24 cellular contexts compared by ENCODE assay signal in the genomic region with DNA sequence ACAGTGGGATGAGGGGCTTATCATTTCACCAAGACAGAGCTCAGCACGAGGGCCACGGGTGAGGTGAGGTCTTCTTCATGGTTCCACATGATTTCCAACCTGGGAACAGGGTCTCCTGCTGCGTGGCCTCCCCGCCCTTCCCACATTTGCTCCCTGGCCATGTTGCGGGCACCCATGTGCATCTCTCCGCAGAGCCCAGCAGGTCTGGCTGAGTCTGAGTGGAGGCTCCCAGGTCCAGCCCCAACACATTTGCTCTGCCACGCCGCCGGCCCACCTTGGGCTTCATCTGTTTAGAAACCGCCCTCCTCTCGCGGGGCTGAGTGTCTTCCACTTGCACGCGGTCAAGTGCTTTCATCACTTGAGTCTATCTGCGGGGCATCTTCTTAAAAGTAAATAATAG. TPM values are rescaled to one million over a fixed set of nuclear protein-coding genes. Genes with fewer than 3 reads are reported as not detected.
DNase-seq lines count a peak whose midpoint lies in the region; ATAC-seq and TF ChIP-seq lines count a peak whose summit lies in the region.
"Had no signal": no experiment of that assay in that cellular context is flagged by ENCODE, and none has a peak within 500 bp of the region (broad histone marks: within the 10 kb centered on the region; RNA-seq: fewer than 3 reads in every experiment).

No MANE protein-coding gene starts in this region.

- H2AK5ac ChIP-seq in H9 (ENCODE audit: insufficient read length, low read length): no peak overlapping the region

- H2BK15ac ChIP-seq in H9 (ENCODE audit: low read depth, low read length): no peak overlapping the region

- WGBS in H9 (ENCODE audit: extremely low coverage, insufficient read length, low lambda C conversion rate): no CpG with 5 or more reads among the region's 15 CpGs
- WGBS in sigmoid colon, 2 donors: 90 to 96% methylated on average over 15 of the region's 15 CpGs

- intact Hi-C loops in lower lobe of right lung (cut with DNase I): no loop called here
- intact Hi-C loops in sigmoid colon (cut with DNase I): no loop called here

- no peak overlapping the region for H3K18ac ChIP-seq in H9 (ENCODE audit: insufficient read length, low read depth, low read length)

- no peak overlapping the region for H3K27ac ChIP-seq in H9 (ENCODE audit: insufficient read length, low read depth, low read length)
- H3K27ac ChIP-seq in lower lobe of right lung: no peak overlapping the region
- H3K27ac ChIP-seq in sigmoid colon: no peak overlapping the region
- H3K27ac ChIP-seq: BLaER1, GM23248, HL-60 had no signal

- ATAC-seq in activated naive CD8-positive, alpha-beta T cell treated with anti-CD3 and anti-CD28 coated beads, Interleukin-2, amount 10 ng/mL, durations not matched to agents 7 days and 5 days (ENCODE audit: low read depth): no peak
- ATAC-seq in lower lobe of right lung (no peak), HG03439 (IDR thresholded peaks at IDR 0.05; ENCODE audit: unreplicated experiment) (no peak)
- ATAC-seq: PC-3 had no signal

- H3K14ac ChIP-seq in H9 (ENCODE audit: insufficient read depth, low read length): no peak overlapping the region

- POLR2A ChIA-PET in activated naive CD8-positive, alpha-beta T cell treated with anti-CD3 and anti-CD28 coated beads, Interleukin-2, amount 10 ng/mL, durations not matched to agents 7 days and 5 days (lab: Charles Lee): no interaction called here

- peaks cover 39% of the 10 kb centered on the region for H3K36me3 Mint-ChIP-seq in activated naive CD8-positive, alpha-beta T cell treated with anti-CD3 and anti-CD28 coated beads, Interleukin-2, amount 10 ng/mL, durations not matched to agents 7 days and 5 days
- peaks cover 37% of the 10 kb centered on the region for H3K36me3 Mint-ChIP-seq in activated naive CD8-positive, alpha-beta T cell treated with anti-CD3 and anti-CD28 coated beads for 36 hours
- peaks cover 29 to 47% (median 38%) of the 10 kb centered on the region in 3 experiments for H3K36me3 Mint-ChIP-seq in H9 (ENCODE audit: insufficient read depth in 1 of 3, low read depth in 3 of 3)

- no peak overlapping the region for H3K4me3 Mint-ChIP-seq in activated naive CD8-positive, alpha-beta T cell treated with anti-CD3 and anti-CD28 coated beads, Interleukin-2, amount 10 ng/mL, durations not matched to agents 7 days and 5 days
- H3K4me3 Mint-ChIP-seq in activated naive CD8-positive, alpha-beta T cell treated with anti-CD3 and anti-CD28 coated beads for 36 hours: no peak overlapping the region
- H3K4me3 Mint-ChIP-seq in H9: no peak overlapping the region
- H3K4me3 Mint-ChIP-seq: CD4-positive, alpha-beta T cell; HFFc6; IgD-negative memory B cell had no signal

- H4K8ac ChIP-seq in H9 (replicated peaks; ENCODE audit: insufficient read length, low read depth, low read length): no peak overlapping the region

- peaks cover 35% of the 10 kb centered on the region for H3K36me3 ChIP-seq in lower lobe of right lung
- H3K36me3 ChIP-seq in sigmoid colon: peaks cover 8 to 43% (median 21%) of the 10 kb centered on the region in 4 donors

- no peak overlapping the region for H3T11ph ChIP-seq in H9 (ENCODE audit: low read length)

- H3K27ac Mint-ChIP-seq in activated naive CD8-positive, alpha-beta T cell treated with anti-CD3 and anti-CD28 coated beads, Interleukin-2, amount 10 ng/mL, durations not matched to agents 7 days and 5 days: no peak overlapping the region
- no peak overlapping the region for H3K27ac Mint-ChIP-seq in activated naive CD8-positive, alpha-beta T cell treated with anti-CD3 and anti-CD28 coated beads for 36 hours
- peak overlapping the region in 2 of 3 experiments; percentile 35 to 39; a peak in 2 of 7 replicates for H3K27ac Mint-ChIP-seq in H9
- H3K27ac Mint-ChIP-seq: CD4-positive, alpha-beta T cell; HFFc6; IgD-negative memory B cell had no signal

- no peak overlapping the region for H2BK120ac ChIP-seq in H9 (ENCODE audit: low read depth, low read length, poor library complexity, severe bottlenecking)

- peaks cover 7% of the 10 kb centered on the region for H3K4me1 Mint-ChIP-seq in activated naive CD8-positive, alpha-beta T cell treated with anti-CD3 and anti-CD28 coated beads, Interleukin-2, amount 10 ng/mL, durations not matched to agents 7 days and 5 days
- peaks cover 5% of the 10 kb centered on the region for H3K4me1 Mint-ChIP-seq in activated naive CD8-positive, alpha-beta T cell treated with anti-CD3 and anti-CD28 coated beads for 36 hours
- 0 out of 4 replicates have a peak, but pooled peaks cover 0 to 2% of the 10 kb centered on the region in 2 experiments for H3K4me1 Mint-ChIP-seq in H9

- no peak overlapping the region for H4K91ac ChIP-seq in H9 (ENCODE audit: insufficient read length, low read depth, low read length)

- H3K23me2 ChIP-seq in H9 (ENCODE audit: insufficient read length, low read depth, low read length, poor library complexity, severe bottlenecking): no peaks in the 10 kb centered on the region

- no peaks in the 10 kb centered on the region for H3K9me3 Mint-ChIP-seq in activated naive CD8-positive, alpha-beta T cell treated with anti-CD3 and anti-CD28 coated beads, Interleukin-2, amount 10 ng/mL, durations not matched to agents 7 days and 5 days
- no peaks in the 10 kb centered on the region for H3K9me3 Mint-ChIP-seq in activated naive CD8-positive, alpha-beta T cell treated with anti-CD3 and anti-CD28 coated beads for 36 hours
- H3K9me3 Mint-ChIP-seq in H9: no peaks in the 10 kb centered on the region; a peak in 1 of 5 replicates
- H3K9me3 Mint-ChIP-seq: CD4-positive, alpha-beta T cell; HFFc6 had no signal

- H3K4me1 ChIP-seq in H9 (ENCODE audit: insufficient read depth, low read length) (no peaks in the 10 kb centered on the region), lower lobe of right lung (no peaks in the 10 kb centered on the region), sigmoid colon (no peaks in the 10 kb centered on the region)
- H3K4me1 ChIP-seq: HAP-1 had no signal

- H2BK5ac ChIP-seq in H9 (ENCODE audit: insufficient read length, low read length): no peak overlapping the region

- no peak for TF ChIP-seq POLR2A in sigmoid colon (IDR thresholded peaks at IDR 0.05)

- no peaks in the 10 kb centered on the region for H3K9me3 ChIP-seq in H9 (ENCODE audit: control insufficient read depth, low read depth, low read length)
- H3K9me3 ChIP-seq in lower lobe of right lung: no peaks in the 10 kb centered on the region
- H3K9me3 ChIP-seq in sigmoid colon: no peaks in the 10 kb centered on the region
- H3K9me3 ChIP-seq: BLaER1, HAP-1 had no signal

- peaks cover 2% of the 10 kb centered on the region for H3K79me1 ChIP-seq in H9 (ENCODE audit: insufficient read depth, low read depth, low read length, poor library complexity, severe bottlenecking)

- H3K23ac ChIP-seq in H9 (ENCODE audit: insufficient read length, low read depth, low read length): no peak overlapping the region

- TF ChIP-seq EP300 in sigmoid colon (IDR thresholded peaks at IDR 0.05): no peak

- H2BK12ac ChIP-seq in H9 (ENCODE audit: insufficient read length, low read depth, low read length): no peak overlapping the region

- H3K79me2 ChIP-seq in H9 (ENCODE audit: insufficient read depth, low read length): peaks cover 7% of the 10 kb centered on the region; the same call in 1 of the 2 replicates

- DNase-seq in activated naive CD8-positive, alpha-beta T cell treated with anti-CD3 and anti-CD28 coated beads, Interleukin-2, amount 10 ng/mL, durations not matched to agents 7 days and 5 days: peak; percentile 11
- no peak for DNase-seq in activated naive CD8-positive, alpha-beta T cell treated with anti-CD3 and anti-CD28 coated beads for 36 hours
- DNase-seq in H9: peak; percentile 18
- DNase-seq in lower lobe of right lung: peak; percentile 37
- peak; percentile 44 for DNase-seq in sigmoid colon
- DNase-seq in NCI-H524 (lab: John Stamatoyannopoulos, UW): no peak
- no peak for DNase-seq in NCI-H2029 treated with DMSO at 0.1 percent for 48 hours (lab: John Stamatoyannopoulos, UW)
- DNase-seq: CD4-positive, alpha-beta T cell; GM23248; HFFc6; NCI-H1092; NCI-H1436; NCI-H187; NCI-H446; NCI-H526; NCI-H82; NK-92 treated with Interleukin-12 subunit alpha and Interleukin-12 subunit beta, amount 100 ng/mL, for 24 hours; PC-3; SHP77 had no signal

- H2AFZ ChIP-seq in H9 (ENCODE audit: low read length): no peak overlapping the region
- H2AFZ ChIP-seq: GM23248 had no signal

- no peak overlapping the region for H3K4me2 ChIP-seq in H9 (ENCODE audit: insufficient read depth, insufficient read length, low read length)
- H3K4me2 ChIP-seq: BLaER1 had no signal

- no peaks in the 10 kb centered on the region for H4K20me1 ChIP-seq in H9 (ENCODE audit: control insufficient read depth, insufficient read depth, insufficient read length)

- no peaks in the 10 kb centered on the region for H3K27me3 ChIP-seq in H9 (ENCODE audit: insufficient read depth, low read length)
- H3K27me3 ChIP-seq in lower lobe of right lung (ENCODE audit: low read depth): no peaks in the 10 kb centered on the region
- no peaks in the 10 kb centered on the region for H3K27me3 ChIP-seq in sigmoid colon
- H3K27me3 ChIP-seq: BLaER1 had no signal

- H3K4me3 ChIP-seq in lower lobe of right lung: no peak overlapping the region
- H3K4me3 ChIP-seq in sigmoid colon: no peak overlapping the region
- H3K4me3 ChIP-seq: BLaER1, GM23248, HAP-1 had no signal

- no peak overlapping the region for H2BK20ac ChIP-seq in H9 (ENCODE audit: low read depth, low read length, poor library complexity, severe bottlenecking)

- no peak overlapping the region for H3K56ac ChIP-seq in H9 (ENCODE audit: insufficient read length, low read depth, low read length)

- H3K4ac ChIP-seq in H9 (ENCODE audit: low read depth, low read length): no peak overlapping the region

- H3K9ac ChIP-seq in H9 (ENCODE audit: extremely low read depth, insufficient read length, low read length): no peak overlapping the region
- H3K9ac ChIP-seq: BLaER1, GM23248 had no signal

- no peaks in the 10 kb centered on the region for H3K27me3 Mint-ChIP-seq in activated naive CD8-positive, alpha-beta T cell treated with anti-CD3 and anti-CD28 coated beads, Interleukin-2, amount 10 ng/mL, durations not matched to agents 7 days and 5 days
- H3K27me3 Mint-ChIP-seq in activated naive CD8-positive, alpha-beta T cell treated with anti-CD3 and anti-CD28 coated beads for 36 hours: no peaks in the 10 kb centered on the region
- no peaks in the 10 kb centered on the region for H3K27me3 Mint-ChIP-seq in H9 (ENCODE audit: low read depth)
- H3K27me3 Mint-ChIP-seq: CD4-positive, alpha-beta T cell; IgD-negative memory B cell had no signal

- no peak overlapping the region for H4K5ac ChIP-seq in H9 (ENCODE audit: insufficient read length, low read depth, low read length)

- TF ChIP-seq CTCF in H9 (conservative IDR thresholded peaks at IDR 0.05) (no peak), lower lobe of right lung (IDR thresholded peaks at IDR 0.05) (no peak), sigmoid colon (IDR thresholded peaks at IDR 0.05) (no peak)

RNA-seq across cellular contexts. Expression of a gene that starts 14.8 kb away (rescaled TPM):
- total RNA-seq in activated naive CD8-positive, alpha-beta T cell treated with anti-CD3 and anti-CD28 coated beads, Interleukin-2, amount 10 ng/mL, durations not matched to agents 7 days and 5 days: 10 to 100 TPM; 26.5 to 28.2 TPM
- total RNA-seq in activated naive CD8-positive, alpha-beta T cell treated with anti-CD3 and anti-CD28 coated beads for 36 hours: 10 to 100 TPM; 38.1 to 40.2 TPM
- 43.3 and 44.2 TPM in 2 replicates for total RNA-seq in H9 (2021)
- total RNA-seq in lower lobe of right lung: 16.8 TPM
- total RNA-seq in sigmoid colon: 10 to 100 TPM in 3 of 4 donors, 1 to 10 TPM in 1; 9.7 to 26.6 (median 10.9) TPM
- 10 to 100 TPM in 2 of 3 donors, 1 to 10 TPM in 1; 9.5 to 20.4 (median 12.6) TPM for polyA plus RNA-seq in sigmoid colon

RNA-seq across cellular contexts. Expression of a gene that starts 15.4 kb away (rescaled TPM):
- total RNA-seq in activated naive CD8-positive, alpha-beta T cell treated with anti-CD3 and anti-CD28 coated beads, Interleukin-2, amount 10 ng/mL, durations not matched to agents 7 days and 5 days: 10 to 100 TPM; 18.3 to 22.4 TPM
- 10 to 100 TPM; 46.8 to 48.5 TPM for total RNA-seq in activated naive CD8-positive, alpha-beta T cell treated with anti-CD3 and anti-CD28 coated beads for 36 hours
- total RNA-seq in H9 (2021) (42.7 and 43.5 TPM in 2 replicates), lower lobe of right lung (22.4 TPM), sigmoid colon (10 to 100 TPM; 13.2 to 25.4 (median 16.0) TPM)
- polyA plus RNA-seq in sigmoid colon: 10 to 100 TPM in 1 of 3 donors, 1 to 10 TPM in 2; 7.8 to 23.4 (median 9.7) TPM

Comparison
In these comparisons a context has a peak if more than half of its experiments do, and no peak if none do; other contexts are left out.
1. DNase-seq: peak in activated naive CD8-positive, alpha-beta T cell treated with anti-CD3 and anti-CD28 coated beads, Interleukin-2, amount 10 ng/mL, durations not matched to agents 7 days and 5 days (single experiment), H9 (single experiment), lower lobe of right lung (single experiment) and sigmoid colon (single experiment); none in activated naive CD8-positive, alpha-beta T cell treated with anti-CD3 and anti-CD28 coated beads for 36 hours (single experiment), NCI-H524 (0 of 2) and NCI-H2029 treated with DMSO at 0.1 percent for 48 hours (single experiment).
2. H3K27ac Mint-ChIP-seq: peak in H9 (2 of 3); none in activated naive CD8-positive, alpha-beta T cell treated with anti-CD3 and anti-CD28 coated beads, Interleukin-2, amount 10 ng/mL, durations not matched to agents 7 days and 5 days (single experiment) and activated naive CD8-positive, alpha-beta T cell treated with anti-CD3 and anti-CD28 coated beads for 36 hours (single experiment).